Comparison of ENCODE assay signal across 8 cellular contexts in genomic region chr6:166950892-166951669, GRCh38. TPM values are rescaled to one million over a fixed set of nuclear protein-coding genes. Genes with fewer than 3 reads are reported as not detected.
A peak's percentile ranks its signal among the peaks of the same experiment; 100 is the strongest.
DNase-seq lines count a peak whose midpoint lies in the region; ATAC-seq, FAIRE-seq and TF ChIP-seq lines count a peak whose summit lies in the region.
"Not testable (repeated sequence)": the region's sequence is repeated elsewhere in the genome, so short reads cannot be mapped to it uniquely, and the experiment has no call there.

No MANE protein-coding gene starts in this region.

- not testable (repeated sequence) for H3K9me3 ChIP-seq in CD4-positive, alpha-beta memory T cell (ENCODE audit: control insufficient read depth in 1 of 2, low read length in 2 of 2)

- H3K27me3 Mint-ChIP-seq in CD4-positive, alpha-beta memory T cell = not testable (repeated sequence)

- not testable (repeated sequence) for FAIRE-seq in bronchial epithelial cell (lab: Jason Lieb, UNC)

- peak overlapping the region; percentile 92 for H3K27ac ChIP-seq in CD4-positive, alpha-beta memory T cell (ENCODE audit: low read depth, low read length)
- peak overlapping the region; percentile 30 for H3K27ac ChIP-seq in layer of hippocampus (ENCODE audit: low read depth, low read length)

- H3K36me3 Mint-ChIP-seq in CD4-positive, alpha-beta memory T cell = peaks cover 55 to 61% of the 10 kb centered on the region in 2 donors

- peak overlapping the region; percentile 94 to 100 (median 99) for H3K27ac Mint-ChIP-seq in CD4-positive, alpha-beta memory T cell

- POLR2A ChIA-PET in CD4-positive, alpha-beta memory T cell (lab: Charles Lee; ENCODE audit: partially characterized antibody) = interaction anchor here (1.0 to 11.1 kb wide), 13 partner anchors 9 to 189 kb away, joined by 3 to 263 read pairs (median 6); partner anchors contain the start of gene CEP43

- peaks cover 30% of the 10 kb centered on the region for H3K36me3 ChIP-seq in CD4-positive, alpha-beta memory T cell (ENCODE audit: insufficient read depth, low read length)
- H3K36me3 ChIP-seq in bronchial epithelial cell (ENCODE audit: control insufficient read depth, insufficient read depth, low read length) = not testable (repeated sequence)

- peaks cover 53 to 76% (median 61%) of the 10 kb centered on the region in 4 donors for H3K4me1 Mint-ChIP-seq in CD4-positive, alpha-beta memory T cell

- TF ChIP-seq CTCF in bronchial epithelial cell (IDR thresholded peaks at IDR 0.05; ENCODE audit: insufficient read depth, low read length, severe bottlenecking) = peak; percentile 72

- ATAC-seq in GM19351 (IDR thresholded peaks at IDR 0.05; ENCODE audit: unreplicated experiment) (peak; percentile 87), HG03196 (IDR thresholded peaks at IDR 0.05; ENCODE audit: unreplicated experiment) (peak; percentile 94)

- DNase-seq in CD4-positive, alpha-beta memory T cell = peak; percentile 75 to 90 (median 83)
- peak; percentile 42 for DNase-seq in NCI-H510A (lab: John Stamatoyannopoulos, UW)
- peak; percentile 76 for DNase-seq in activated CD4-positive, CD25-positive, alpha-beta regulatory T cell treated with anti-CD3 and anti-CD28 coated beads, Interleukin-2, amount 50 U/mL, for 72 hours
- peak; percentile 33 for DNase-seq in bronchial epithelial cell (ENCODE audit: low read depth)
- DNase-seq in stimulated activated CD4-positive, alpha-beta T cell treated with anti-CD3 and anti-CD28 coated beads, Interleukin-2, amount 100 ng/mL, for 24 hours = peak; percentile 78 to 79

- CTCF ChIA-PET in CD4-positive, alpha-beta memory T cell (lab: Charles Lee; ENCODE audit: partially characterized antibody) = interaction anchor here (0.7 to 11.7 kb wide), 18 partner anchors 7 to 191 kb away, joined by 3 to 244 read pairs (median 4); no protein-coding TSS in a partner anchor

- H3K9me3 Mint-ChIP-seq in CD4-positive, alpha-beta memory T cell = not testable (repeated sequence)

- H3K4me3 Mint-ChIP-seq in CD4-positive, alpha-beta memory T cell = peak overlapping the region; percentile 83 to 94 (median 88)

- peak overlapping the region; percentile 26 to 39 for H3K4me3 ChIP-seq in CD4-positive, alpha-beta memory T cell (ENCODE audit: low read length in 2 of 2)
- not testable (repeated sequence) for H3K4me3 ChIP-seq in bronchial epithelial cell (ENCODE audit: low read depth, low read length)

- intact Hi-C loops in CD4-positive, alpha-beta memory T cell (cut with micrococcal nuclease) = loop anchor here (1.0 to 10.0 kb wide), 6 partner anchors 14 to 536 kb away; no protein-coding TSS in a partner anchor

- H3K27me3 ChIP-seq in CD4-positive, alpha-beta memory T cell (ENCODE audit: insufficient read depth, low read length); bronchial epithelial cell (ENCODE audit: control insufficient read depth, insufficient read depth, low read length); layer of hippocampus (ENCODE audit: control insufficient read depth, insufficient read depth, low read length): not testable (repeated sequence)

- peaks cover 79% of the 10 kb centered on the region for H3K4me1 ChIP-seq in CD4-positive, alpha-beta memory T cell (ENCODE audit: insufficient read depth, low read length)

RNA-seq across cellular contexts. Expression of gene RNASET2, which starts 5.3 kb away (rescaled TPM):
- total RNA-seq in CD4-positive, alpha-beta memory T cell = 100 to 1,000 TPM; 296 to 306 TPM
- 100 to 1,000 TPM; 544 to 586 TPM for polyA plus RNA-seq in CD4-positive, alpha-beta memory T cell
- total RNA-seq in bronchial epithelial cell = 13.2 and 15.0 TPM in 2 replicates

RNA-seq across cellular contexts. Expression of gene CEP43, which starts 48.1 kb away (rescaled TPM):
- total RNA-seq in CD4-positive, alpha-beta memory T cell = 10 to 100 TPM; 19.5 to 24.9 TPM
- 1 to 10 TPM; 4.1 to 4.4 TPM for polyA plus RNA-seq in CD4-positive, alpha-beta memory T cell
- 11.8 and 14.0 TPM in 2 replicates for total RNA-seq in bronchial epithelial cell

Comparison
In these comparisons a context has a peak if more than half of its experiments do, and no peak if none do; other contexts are left out.
1. DNase-seq: peak in every context shown above with its lines; median percentile 83 in CD4-positive, alpha-beta memory T cell; 78 in stimulated activated CD4-positive, alpha-beta T cell treated with anti-CD3 and anti-CD28 coated beads, Interleukin-2, amount 100 ng/mL, for 24 hours; 76 in activated CD4-positive, CD25-positive, alpha-beta regulatory T cell treated with anti-CD3 and anti-CD28 coated beads, Interleukin-2, amount 50 U/mL, for 72 hours; 42 in NCI-H510A; 33 in bronchial epithelial cell.
2. RNA of gene RNASET2, which starts 5.3 kb away (total RNA-seq): 296 to 306 TPM in CD4-positive, alpha-beta memory T cell; 13.2 to 15.0 TPM in bronchial epithelial cell; every median in the first group is over 10 times any median in the second.